Comparison of ENCODE assay signal across 12 cellular contexts in genomic region chr10:5589963-5590511, GRCh38.
A peak's percentile ranks its signal among the peaks of the same experiment; 100 is the strongest.
DNase-seq lines count a peak whose midpoint lies in the region; ATAC-seq and TF ChIP-seq lines count a peak whose summit lies in the region.
"Had no signal": no experiment of that assay in that cellular context is flagged by ENCODE, and none has a peak within 500 bp of the region (broad histone marks: within the 10 kb centered on the region; RNA-seq: fewer than 3 reads in every experiment).

No MANE protein-coding gene starts in this region.

- H3K9ac ChIP-seq in PC-3 (ENCODE audit: low read length), result peak overlapping the region; percentile 88
- H3K9ac ChIP-seq in neuronal stem cell (ENCODE audit: low read depth, low read length, poor library complexity), result no peak overlapping the region

- no peak overlapping the region for H2BK5ac ChIP-seq in neuronal stem cell (ENCODE audit: low read length)

- DNase-seq in EL, result peak; percentile 65
- DNase-seq in PC-3, result peak; percentile 64
- peak; percentile 58 for DNase-seq in choroid plexus epithelial cell (ENCODE audit: low read depth)
- DNase-seq in neuronal stem cell (ENCODE audit: low spot score), result no peak
- no peak for DNase-seq in activated T-helper 2 cell treated with anti-CD3 and anti-CD28 coated beads, Interferon-gamma antibody, Interleukin-2, Interleukin-4, amounts not matched to agents 10 μg/mL and 5 μg/mL and 100 μg/mL, durations not matched to agents 14 hours and 24 hours and 36 hours (ENCODE audit: low spot score)
- no peak for DNase-seq in CD8-positive, alpha-beta T cell
- DNase-seq: NCI-H146 had no signal

- no peak overlapping the region for H2BK15ac ChIP-seq in neuronal stem cell (ENCODE audit: low read length)

- H3K9me3 Mint-ChIP-seq in activated T-helper 2 cell treated with anti-CD3 and anti-CD28 coated beads, Interferon-gamma antibody, Interleukin-2, Interleukin-4, amounts not matched to agents 10 μg/mL and 5 μg/mL and 100 μg/mL, durations not matched to agents 14 hours and 24 hours and 36 hours, result no peaks in the 10 kb centered on the region
- H3K9me3 Mint-ChIP-seq in CD8-positive, alpha-beta T cell, result no peaks in the 10 kb centered on the region

- H3K36me3 ChIP-seq in PC-3 (ENCODE audit: low read depth, low read length) (no peaks in the 10 kb centered on the region), neuronal stem cell (replicated peaks in 1 of 2; ENCODE audit: control insufficient read depth in 2 of 2, insufficient read depth in 2 of 2, low read length in 2 of 2) (no peaks in the 10 kb centered on the region)
- H3K36me3 ChIP-seq in CD8-positive, alpha-beta T cell (ENCODE audit: insufficient read depth, low read length), result no peaks in the 10 kb centered on the region

- H3K27me3 Mint-ChIP-seq in activated T-helper 2 cell treated with anti-CD3 and anti-CD28 coated beads, Interferon-gamma antibody, Interleukin-2, Interleukin-4, amounts not matched to agents 10 μg/mL and 5 μg/mL and 100 μg/mL, durations not matched to agents 14 hours and 24 hours and 36 hours (ENCODE audit: low read depth), result peaks cover 19% of the 10 kb centered on the region
- H3K27me3 Mint-ChIP-seq in CD8-positive, alpha-beta T cell (ENCODE audit: low read depth), result peaks cover 21% of the 10 kb centered on the region

- peak overlapping the region; percentile 69 for H3K18ac ChIP-seq in neuronal stem cell (ENCODE audit: low read length)

- peaks cover 10% of the 10 kb centered on the region for H3K79me2 ChIP-seq in PC-3 (ENCODE audit: low read length)

- peak overlapping the region; percentile 51 for H2BK120ac ChIP-seq in neuronal stem cell (ENCODE audit: low read depth, low read length)

- H3K9me2 ChIP-seq in PC-3 (replicated peaks; ENCODE audit: low read length), result no peaks in the 10 kb centered on the region

- no peaks in the 10 kb centered on the region for H3K36me3 Mint-ChIP-seq in activated T-helper 2 cell treated with anti-CD3 and anti-CD28 coated beads, Interferon-gamma antibody, Interleukin-2, Interleukin-4, amounts not matched to agents 10 μg/mL and 5 μg/mL and 100 μg/mL, durations not matched to agents 14 hours and 24 hours and 36 hours (ENCODE audit: low read depth)
- no peaks in the 10 kb centered on the region for H3K36me3 Mint-ChIP-seq in CD8-positive, alpha-beta T cell

- intact Hi-C loops in PC-3 (cut with micrococcal nuclease), result loop anchor here (5.0 kb wide), 1 partner anchor 32 kb away; no protein-coding TSS in a partner anchor
- intact Hi-C loops in activated T-helper 2 cell treated with anti-CD3 and anti-CD28 coated beads, Interferon-gamma antibody, Interleukin-2, Interleukin-4, amounts not matched to agents 10 μg/mL and 5 μg/mL and 100 μg/mL, durations not matched to agents 14 hours and 24 hours and 36 hours (cut with micrococcal nuclease), result no loop called here
- intact Hi-C loops in CD8-positive, alpha-beta T cell (cut with DNase I, micrococcal nuclease), result no loop called here

- no peak overlapping the region for H3K4ac ChIP-seq in neuronal stem cell (ENCODE audit: low read length)

- H4K20me1 ChIP-seq in PC-3 (ENCODE audit: low read length), result no peaks in the 10 kb centered on the region

- H4K8ac ChIP-seq in neuronal stem cell (ENCODE audit: low read depth, low read length), result no peak overlapping the region

- no peak overlapping the region for H3K23ac ChIP-seq in neuronal stem cell (ENCODE audit: low read depth, low read length, poor library complexity)

- no peak overlapping the region for H3K27ac Mint-ChIP-seq in activated T-helper 2 cell treated with anti-CD3 and anti-CD28 coated beads, Interferon-gamma antibody, Interleukin-2, Interleukin-4, amounts not matched to agents 10 μg/mL and 5 μg/mL and 100 μg/mL, durations not matched to agents 14 hours and 24 hours and 36 hours
- no peak overlapping the region for H3K27ac Mint-ChIP-seq in CD8-positive, alpha-beta T cell

- H3K9me3 ChIP-seq in PC-3 (ENCODE audit: low read length) (no peaks in the 10 kb centered on the region), neuronal stem cell (replicated peaks in 1 of 2; ENCODE audit: control insufficient read depth in 2 of 2, insufficient read depth in 1 of 2, low read depth in 1 of 2, low read length in 2 of 2) (no peaks in the 10 kb centered on the region)
- H3K9me3 ChIP-seq in CD8-positive, alpha-beta T cell (ENCODE audit: low read length), result no peaks in the 10 kb centered on the region
- H3K9me3 ChIP-seq: mucosa of descending colon had no signal

- no peak overlapping the region for H3K4me3 Mint-ChIP-seq in activated T-helper 2 cell treated with anti-CD3 and anti-CD28 coated beads, Interferon-gamma antibody, Interleukin-2, Interleukin-4, amounts not matched to agents 10 μg/mL and 5 μg/mL and 100 μg/mL, durations not matched to agents 14 hours and 24 hours and 36 hours (ENCODE audit: low read depth)
- no peak overlapping the region for H3K4me3 Mint-ChIP-seq in CD8-positive, alpha-beta T cell

- H2AK5ac ChIP-seq in neuronal stem cell (ENCODE audit: low read depth, low read length), result peak overlapping the region; percentile 18

- BruUV-seq in PC-3 (replicated peaks; lab: Mats Ljungman, UMichigan), result no TSS peak

- POLR2A ChIA-PET in PC-3 (lab: Charles Lee; ENCODE audit: unreplicated experiment), result interaction anchor here (0.5 to 1.1 kb wide), 6 partner anchors 16 to 142 kb away, joined by 3 to 6 read pairs (median 4); no protein-coding TSS in a partner anchor
- POLR2A ChIA-PET in CD8-positive, alpha-beta T cell (lab: Charles Lee), result no interaction called here

- no CpG with 5 or more reads among the region's 9 CpGs for WGBS in neuronal stem cell (ENCODE audit: extremely low coverage in 2 of 2, insufficient read length in 2 of 2, insufficient replicate concordance in 1 of 2), 2 donors

- 0 out of 2 replicates have a peak, but pooled peaks have one; percentile 35 for TF ChIP-seq CTCF in PC-3 (conservative IDR thresholded peaks at IDR 0.05; ENCODE audit: low read depth, low read length)
- TF ChIP-seq CTCF in choroid plexus epithelial cell (conservative IDR thresholded peaks at IDR 0.05; ENCODE audit: low read depth, low read length), result peak; percentile 55
- TF ChIP-seq CTCF in CD8-positive, alpha-beta T cell (IDR thresholded peaks at IDR 0.05), result no peak

- no peak overlapping the region for H4K91ac ChIP-seq in neuronal stem cell (ENCODE audit: low read depth, low read length, poor library complexity)

- ATAC-seq in PC-3, result peak; percentile 53
- no peak for ATAC-seq in HG03457 (IDR thresholded peaks at IDR 0.05; ENCODE audit: unreplicated experiment)
- ATAC-seq in CD8-positive, alpha-beta T cell, result no peak
- no peak for ATAC-seq in HG03097 (IDR thresholded peaks at IDR 0.05; ENCODE audit: low FRiP score, unreplicated experiment)
- ATAC-seq: activated CD4-positive, CD25-positive, alpha-beta regulatory T cell treated with anti-CD3 and anti-CD28 coated beads, Interleukin-2, amount 50 U/mL, for 24 hours; mucosa of descending colon had no signal

- no peaks in the 10 kb centered on the region for H3K27me3 ChIP-seq in PC-3 (ENCODE audit: low read length)
- no peaks in the 10 kb centered on the region for H3K27me3 ChIP-seq in neuronal stem cell (ENCODE audit: control insufficient read depth in 3 of 3, insufficient read depth in 3 of 3, low read depth in 1 of 3, low read length in 3 of 3)
- H3K27me3 ChIP-seq in CD8-positive, alpha-beta T cell (ENCODE audit: insufficient read depth, low read length), result no peaks in the 10 kb centered on the region

- H2AFZ ChIP-seq in PC-3 (ENCODE audit: low read length), result no peak overlapping the region
- peak overlapping the region; percentile 66 for H2AFZ ChIP-seq in neuronal stem cell (ENCODE audit: low read length)

- CTCF ChIA-PET in PC-3 (lab: Charles Lee), result no interaction called here
- CTCF ChIA-PET in CD8-positive, alpha-beta T cell (lab: Charles Lee), result interaction anchor here (0.9 kb wide), 1 partner anchor 126 kb away, joined by 3 read pairs; no protein-coding TSS in a partner anchor

- H3K27ac ChIP-seq in PC-3 (ENCODE audit: low read length) (peak overlapping the region; percentile 100), neuronal stem cell (replicated peaks; ENCODE audit: low read length) (no peak overlapping the region)
- no peak overlapping the region for H3K27ac ChIP-seq in CD8-positive, alpha-beta T cell (ENCODE audit: low read depth, low read length)
- H3K27ac ChIP-seq: dorsolateral prefrontal cortex had no signal

- no peak overlapping the region for H3K4me3 ChIP-seq in PC-3 (ENCODE audit: low read length)
- H3K4me3 ChIP-seq in choroid plexus epithelial cell (ENCODE audit: low read depth, low read length), result no peak overlapping the region
- H3K4me3 ChIP-seq in neuronal stem cell (ENCODE audit: low read length in 2 of 2), result no peak overlapping the region
- H3K4me3 ChIP-seq in CD8-positive, alpha-beta T cell (ENCODE audit: low read depth, low read length), result no peak overlapping the region
- H3K4me3 ChIP-seq: dorsolateral prefrontal cortex, mucosa of descending colon had no signal

- H3K79me1 ChIP-seq in neuronal stem cell (ENCODE audit: low read depth, low read length), result no peaks in the 10 kb centered on the region

- no peaks in the 10 kb centered on the region for H3F3A ChIP-seq in PC-3 (ENCODE audit: low read length, unreplicated experiment)

- no peak overlapping the region for H2BK12ac ChIP-seq in neuronal stem cell (ENCODE audit: low read length)

- peaks cover 7% of the 10 kb centered on the region for H3K4me1 Mint-ChIP-seq in activated T-helper 2 cell treated with anti-CD3 and anti-CD28 coated beads, Interferon-gamma antibody, Interleukin-2, Interleukin-4, amounts not matched to agents 10 μg/mL and 5 μg/mL and 100 μg/mL, durations not matched to agents 14 hours and 24 hours and 36 hours (ENCODE audit: low read depth)
- peaks cover 13% of the 10 kb centered on the region for H3K4me1 Mint-ChIP-seq in CD8-positive, alpha-beta T cell (ENCODE audit: low read depth)

- no peak overlapping the region for H3K14ac ChIP-seq in neuronal stem cell (ENCODE audit: low read length)

- H3K4me1 ChIP-seq in PC-3 (ENCODE audit: insufficient read depth, low read length) (peaks cover 53% of the 10 kb centered on the region), neuronal stem cell (ENCODE audit: control insufficient read depth in 2 of 2, insufficient read depth in 1 of 2, low read depth in 1 of 2, low read length in 2 of 2) (peaks cover 39 to 42% of the 10 kb centered on the region in 2 donors)
- H3K4me1 ChIP-seq in CD8-positive, alpha-beta T cell (ENCODE audit: insufficient read depth, low read length), result no peaks in the 10 kb centered on the region

- H3K4me2 ChIP-seq in PC-3 (ENCODE audit: low read length) (peak overlapping the region; percentile 74), neuronal stem cell (ENCODE audit: insufficient read depth, low read length, poor library complexity, severe bottlenecking) (no peak overlapping the region)

Comparison
In these comparisons a context has a peak if more than half of its experiments do, and no peak if none do; other contexts are left out.
1. DNase-seq: peak in EL (single experiment), PC-3 (single experiment) and choroid plexus epithelial cell (single experiment); none in neuronal stem cell (single experiment), activated T-helper 2 cell treated with anti-CD3 and anti-CD28 coated beads, Interferon-gamma antibody, Interleukin-2, Interleukin-4, amounts not matched to agents 10 μg/mL and 5 μg/mL and 100 μg/mL, durations not matched to agents 14 hours and 24 hours and 36 hours (single experiment) and CD8-positive, alpha-beta T cell (0 of 7).